1 cellular context compared by ENCODE assay signal in the genomic region with DNA sequence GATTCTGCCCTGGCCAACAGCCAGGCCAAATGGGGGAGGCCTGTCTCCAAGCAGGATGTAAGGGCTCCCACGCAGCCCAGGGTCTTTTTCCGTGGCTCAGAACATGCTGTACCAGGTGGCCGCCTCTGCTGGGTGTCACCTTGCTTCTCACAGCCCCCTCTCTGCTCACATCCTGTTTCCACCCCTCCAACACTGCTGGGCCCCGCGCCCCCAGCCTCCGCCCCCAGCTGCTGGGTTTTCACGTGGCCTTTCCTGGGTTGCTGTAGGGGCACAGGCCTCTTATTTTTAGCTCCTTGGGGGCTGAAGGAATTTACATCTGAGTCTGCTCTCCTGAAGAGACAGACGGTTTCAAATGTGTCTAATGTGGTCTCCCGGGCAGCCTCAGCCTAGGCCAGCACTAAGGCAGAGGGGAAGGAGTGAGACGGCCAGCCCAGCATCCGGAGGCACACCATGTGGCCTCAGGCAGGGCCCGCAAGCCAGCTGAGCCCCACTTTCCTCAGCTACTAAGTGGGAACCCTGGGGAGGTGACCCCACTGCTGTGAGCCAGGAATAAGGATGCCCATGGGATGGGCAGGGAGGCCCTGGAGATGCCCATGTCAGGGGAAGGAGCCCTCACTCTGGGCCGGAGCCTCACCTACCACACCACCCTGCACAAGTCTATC.
TF ChIP-seq lines count a peak whose summit lies in the region.

No MANE protein-coding gene starts in this region.

TF ChIP-seq in GM12878, 131 proteins besides CTCF, POLR2A, EP300 and RAD21 (continued from another document and continues in another):
- TF ChIP-seq, protein P1, sequence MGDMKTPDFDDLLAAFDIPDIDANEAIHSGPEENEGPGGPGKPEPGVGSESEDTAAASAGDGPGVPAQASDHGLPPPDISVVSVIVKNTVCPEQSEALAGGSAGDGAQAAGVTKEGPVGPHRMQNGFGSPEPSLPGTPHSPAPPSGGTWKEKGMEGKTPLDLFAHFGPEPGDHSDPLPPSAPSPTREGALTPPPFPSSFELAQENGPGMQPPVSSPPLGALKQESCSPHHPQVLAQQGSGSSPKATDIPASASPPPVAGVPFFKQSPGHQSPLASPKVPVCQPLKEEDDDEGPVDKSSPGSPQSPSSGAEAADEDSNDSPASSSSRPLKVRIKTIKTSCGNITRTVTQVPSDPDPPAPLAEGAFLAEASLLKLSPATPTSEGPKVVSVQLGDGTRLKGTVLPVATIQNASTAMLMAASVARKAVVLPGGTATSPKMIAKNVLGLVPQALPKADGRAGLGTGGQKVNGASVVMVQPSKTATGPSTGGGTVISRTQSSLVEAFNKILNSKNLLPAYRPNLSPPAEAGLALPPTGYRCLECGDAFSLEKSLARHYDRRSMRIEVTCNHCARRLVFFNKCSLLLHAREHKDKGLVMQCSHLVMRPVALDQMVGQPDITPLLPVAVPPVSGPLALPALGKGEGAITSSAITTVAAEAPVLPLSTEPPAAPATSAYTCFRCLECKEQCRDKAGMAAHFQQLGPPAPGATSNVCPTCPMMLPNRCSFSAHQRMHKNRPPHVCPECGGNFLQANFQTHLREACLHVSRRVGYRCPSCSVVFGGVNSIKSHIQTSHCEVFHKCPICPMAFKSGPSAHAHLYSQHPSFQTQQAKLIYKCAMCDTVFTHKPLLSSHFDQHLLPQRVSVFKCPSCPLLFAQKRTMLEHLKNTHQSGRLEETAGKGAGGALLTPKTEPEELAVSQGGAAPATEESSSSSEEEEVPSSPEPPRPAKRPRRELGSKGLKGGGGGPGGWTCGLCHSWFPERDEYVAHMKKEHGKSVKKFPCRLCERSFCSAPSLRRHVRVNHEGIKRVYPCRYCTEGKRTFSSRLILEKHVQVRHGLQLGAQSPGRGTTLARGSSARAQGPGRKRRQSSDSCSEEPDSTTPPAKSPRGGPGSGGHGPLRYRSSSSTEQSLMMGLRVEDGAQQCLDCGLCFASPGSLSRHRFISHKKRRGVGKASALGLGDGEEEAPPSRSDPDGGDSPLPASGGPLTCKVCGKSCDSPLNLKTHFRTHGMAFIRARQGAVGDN (IDR thresholded peaks at IDR 0.05): peak; percentile 92
- TF ChIP-seq CBX5 (IDR thresholded peaks at IDR 0.05; ENCODE audit: low read depth) (no peak), RFX5 (IDR thresholded peaks at IDR 0.05; ENCODE audit: low read depth, low read length) (0 out of 2 replicates have a peak, but pooled peaks have one; percentile 43), CREB1 (IDR thresholded peaks at IDR 0.05; ENCODE audit: low read depth) (no peak), ZNF274 (IDR thresholded peaks at IDR 0.05; ENCODE audit: insufficient read depth, insufficient read length) (no peak), TBL1XR1 (IDR thresholded peaks at IDR 0.05; ENCODE audit: low read depth, low read length) (peak; percentile 98), MXI1 (IDR thresholded peaks at IDR 0.05; ENCODE audit: low read depth, low read length) (peak; percentile 63; the same call in 1 of the 2 replicates), CHD2 (IDR thresholded peaks at IDR 0.05; ENCODE audit: borderline replicate concordance, low read depth, low read length) (peak; percentile 86), MEF2B (IDR thresholded peaks at IDR 0.05; ENCODE audit: partially characterized antibody, poor library complexity, severe bottlenecking) (peak; percentile 95), TCF3 (IDR thresholded peaks at IDR 0.05; ENCODE audit: borderline replicate concordance, insufficient read depth, low read depth, low read length) (peak; percentile 99), PML (IDR thresholded peaks at IDR 0.05; ENCODE audit: low read length) (no peak), KDM1A (IDR thresholded peaks at IDR 0.05; ENCODE audit: borderline replicate concordance) (no peak), KAT2A (conservative IDR thresholded peaks at IDR 0.05; ENCODE audit: control insufficient read depth, low read depth, low read length) (no peak), NFXL1 (IDR thresholded peaks at IDR 0.05; ENCODE audit: borderline replicate concordance) (no peak), CBFB (IDR thresholded peaks at IDR 0.05; ENCODE audit: low read depth) (peak; percentile 56; the same call in 1 of the 2 replicates), NBN (IDR thresholded peaks at IDR 0.05) (peak; percentile 95), ZNF24 (IDR thresholded peaks at IDR 0.05) (0 out of 2 replicates have a peak, but pooled peaks have one; percentile 4), JUND (IDR thresholded peaks at IDR 0.05; ENCODE audit: low read depth, low read length) (no peak), ATF7 (IDR thresholded peaks at IDR 0.05; ENCODE audit: low read depth) (peak; percentile 87), HDGF (IDR thresholded peaks at IDR 0.05) (no peak; the same call in 1 of the 2 replicates), YY1 (IDR thresholded peaks at IDR 0.05; ENCODE audit: low read depth, low read length) (peak; percentile 41; the same call in 1 of the 2 replicates), HDAC6 (IDR thresholded peaks at IDR 0.05; ENCODE audit: unreplicated experiment) (no peak), SMAD1 (IDR thresholded peaks at IDR 0.05; ENCODE audit: low read depth, partially characterized antibody) (peak; percentile 86), NFIC (IDR thresholded peaks at IDR 0.05; ENCODE audit: low read depth, low read length) (no peak), RUNX3 (IDR thresholded peaks at IDR 0.05; ENCODE audit: low read length) (no peak), EGR1 (IDR thresholded peaks at IDR 0.05; ENCODE audit: borderline replicate concordance in 1 of 2, low read depth in 2 of 2, low read length in 2 of 2) (peak in 1 of 2 experiments; percentile 98; a peak in 2 of 3 replicates), NR2F1 (conservative IDR thresholded peaks at IDR 0.05) (peak; percentile 85)
- TF ChIP-seq, protein P2, sequence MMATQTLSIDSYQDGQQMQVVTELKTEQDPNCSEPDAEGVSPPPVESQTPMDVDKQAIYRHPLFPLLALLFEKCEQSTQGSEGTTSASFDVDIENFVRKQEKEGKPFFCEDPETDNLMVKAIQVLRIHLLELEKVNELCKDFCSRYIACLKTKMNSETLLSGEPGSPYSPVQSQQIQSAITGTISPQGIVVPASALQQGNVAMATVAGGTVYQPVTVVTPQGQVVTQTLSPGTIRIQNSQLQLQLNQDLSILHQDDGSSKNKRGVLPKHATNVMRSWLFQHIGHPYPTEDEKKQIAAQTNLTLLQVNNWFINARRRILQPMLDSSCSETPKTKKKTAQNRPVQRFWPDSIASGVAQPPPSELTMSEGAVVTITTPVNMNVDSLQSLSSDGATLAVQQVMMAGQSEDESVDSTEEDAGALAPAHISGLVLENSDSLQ (IDR thresholded peaks at IDR 0.05): peak; percentile 43; the same call in 1 of the 2 replicates
- TF ChIP-seq, protein P3, sequence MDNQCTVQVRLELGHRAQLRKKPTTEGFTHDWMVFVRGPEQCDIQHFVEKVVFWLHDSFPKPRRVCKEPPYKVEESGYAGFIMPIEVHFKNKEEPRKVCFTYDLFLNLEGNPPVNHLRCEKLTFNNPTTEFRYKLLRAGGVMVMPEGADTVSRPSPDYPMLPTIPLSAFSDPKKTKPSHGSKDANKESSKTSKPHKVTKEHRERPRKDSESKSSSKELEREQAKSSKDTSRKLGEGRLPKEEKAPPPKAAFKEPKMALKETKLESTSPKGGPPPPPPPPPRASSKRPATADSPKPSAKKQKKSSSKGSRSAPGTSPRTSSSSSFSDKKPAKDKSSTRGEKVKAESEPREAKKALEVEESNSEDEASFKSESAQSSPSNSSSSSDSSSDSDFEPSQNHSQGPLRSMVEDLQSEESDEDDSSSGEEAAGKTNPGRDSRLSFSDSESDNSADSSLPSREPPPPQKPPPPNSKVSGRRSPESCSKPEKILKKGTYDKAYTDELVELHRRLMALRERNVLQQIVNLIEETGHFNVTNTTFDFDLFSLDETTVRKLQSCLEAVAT (IDR thresholded peaks at IDR 0.05): peak; percentile 92; the same call in 1 of the 2 replicates
- TF ChIP-seq, protein P4, sequence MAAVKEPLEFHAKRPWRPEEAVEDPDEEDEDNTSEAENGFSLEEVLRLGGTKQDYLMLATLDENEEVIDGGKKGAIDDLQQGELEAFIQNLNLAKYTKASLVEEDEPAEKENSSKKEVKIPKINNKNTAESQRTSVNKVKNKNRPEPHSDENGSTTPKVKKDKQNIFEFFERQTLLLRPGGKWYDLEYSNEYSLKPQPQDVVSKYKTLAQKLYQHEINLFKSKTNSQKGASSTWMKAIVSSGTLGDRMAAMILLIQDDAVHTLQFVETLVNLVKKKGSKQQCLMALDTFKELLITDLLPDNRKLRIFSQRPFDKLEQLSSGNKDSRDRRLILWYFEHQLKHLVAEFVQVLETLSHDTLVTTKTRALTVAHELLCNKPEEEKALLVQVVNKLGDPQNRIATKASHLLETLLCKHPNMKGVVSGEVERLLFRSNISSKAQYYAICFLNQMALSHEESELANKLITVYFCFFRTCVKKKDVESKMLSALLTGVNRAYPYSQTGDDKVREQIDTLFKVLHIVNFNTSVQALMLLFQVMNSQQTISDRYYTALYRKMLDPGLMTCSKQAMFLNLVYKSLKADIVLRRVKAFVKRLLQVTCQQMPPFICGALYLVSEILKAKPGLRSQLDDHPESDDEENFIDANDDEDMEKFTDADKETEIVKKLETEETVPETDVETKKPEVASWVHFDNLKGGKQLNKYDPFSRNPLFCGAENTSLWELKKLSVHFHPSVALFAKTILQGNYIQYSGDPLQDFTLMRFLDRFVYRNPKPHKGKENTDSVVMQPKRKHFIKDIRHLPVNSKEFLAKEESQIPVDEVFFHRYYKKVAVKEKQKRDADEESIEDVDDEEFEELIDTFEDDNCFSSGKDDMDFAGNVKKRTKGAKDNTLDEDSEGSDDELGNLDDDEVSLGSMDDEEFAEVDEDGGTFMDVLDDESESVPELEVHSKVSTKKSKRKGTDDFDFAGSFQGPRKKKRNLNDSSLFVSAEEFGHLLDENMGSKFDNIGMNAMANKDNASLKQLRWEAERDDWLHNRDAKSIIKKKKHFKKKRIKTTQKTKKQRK (IDR thresholded peaks at IDR 0.05; ENCODE audit: low read depth, low read length): no peak
- TF ChIP-seq, protein P5, sequence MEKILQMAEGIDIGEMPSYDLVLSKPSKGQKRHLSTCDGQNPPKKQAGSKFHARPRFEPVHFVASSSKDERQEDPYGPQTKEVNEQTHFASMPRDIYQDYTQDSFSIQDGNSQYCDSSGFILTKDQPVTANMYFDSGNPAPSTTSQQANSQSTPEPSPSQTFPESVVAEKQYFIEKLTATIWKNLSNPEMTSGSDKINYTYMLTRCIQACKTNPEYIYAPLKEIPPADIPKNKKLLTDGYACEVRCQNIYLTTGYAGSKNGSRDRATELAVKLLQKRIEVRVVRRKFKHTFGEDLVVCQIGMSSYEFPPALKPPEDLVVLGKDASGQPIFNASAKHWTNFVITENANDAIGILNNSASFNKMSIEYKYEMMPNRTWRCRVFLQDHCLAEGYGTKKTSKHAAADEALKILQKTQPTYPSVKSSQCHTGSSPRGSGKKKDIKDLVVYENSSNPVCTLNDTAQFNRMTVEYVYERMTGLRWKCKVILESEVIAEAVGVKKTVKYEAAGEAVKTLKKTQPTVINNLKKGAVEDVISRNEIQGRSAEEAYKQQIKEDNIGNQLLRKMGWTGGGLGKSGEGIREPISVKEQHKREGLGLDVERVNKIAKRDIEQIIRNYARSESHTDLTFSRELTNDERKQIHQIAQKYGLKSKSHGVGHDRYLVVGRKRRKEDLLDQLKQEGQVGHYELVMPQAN (conservative IDR thresholded peaks at IDR 0.05): 0 out of 2 replicates have a peak, but pooled peaks have one; percentile 28
- TF ChIP-seq, protein P6, sequence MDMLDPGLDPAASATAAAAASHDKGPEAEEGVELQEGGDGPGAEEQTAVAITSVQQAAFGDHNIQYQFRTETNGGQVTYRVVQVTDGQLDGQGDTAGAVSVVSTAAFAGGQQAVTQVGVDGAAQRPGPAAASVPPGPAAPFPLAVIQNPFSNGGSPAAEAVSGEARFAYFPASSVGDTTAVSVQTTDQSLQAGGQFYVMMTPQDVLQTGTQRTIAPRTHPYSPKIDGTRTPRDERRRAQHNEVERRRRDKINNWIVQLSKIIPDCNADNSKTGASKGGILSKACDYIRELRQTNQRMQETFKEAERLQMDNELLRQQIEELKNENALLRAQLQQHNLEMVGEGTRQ (IDR thresholded peaks at IDR 0.05; ENCODE audit: borderline replicate concordance, low read depth, low read length): no peak; the same call in 1 of the 2 replicates
- TF ChIP-seq, protein P7, sequence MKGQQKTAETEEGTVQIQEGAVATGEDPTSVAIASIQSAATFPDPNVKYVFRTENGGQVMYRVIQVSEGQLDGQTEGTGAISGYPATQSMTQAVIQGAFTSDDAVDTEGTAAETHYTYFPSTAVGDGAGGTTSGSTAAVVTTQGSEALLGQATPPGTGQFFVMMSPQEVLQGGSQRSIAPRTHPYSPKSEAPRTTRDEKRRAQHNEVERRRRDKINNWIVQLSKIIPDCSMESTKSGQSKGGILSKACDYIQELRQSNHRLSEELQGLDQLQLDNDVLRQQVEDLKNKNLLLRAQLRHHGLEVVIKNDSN (IDR thresholded peaks at IDR 0.05; ENCODE audit: borderline replicate concordance, extremely low read length, insufficient read depth, low read depth, low read length): no peak
- TF ChIP-seq, protein P8, sequence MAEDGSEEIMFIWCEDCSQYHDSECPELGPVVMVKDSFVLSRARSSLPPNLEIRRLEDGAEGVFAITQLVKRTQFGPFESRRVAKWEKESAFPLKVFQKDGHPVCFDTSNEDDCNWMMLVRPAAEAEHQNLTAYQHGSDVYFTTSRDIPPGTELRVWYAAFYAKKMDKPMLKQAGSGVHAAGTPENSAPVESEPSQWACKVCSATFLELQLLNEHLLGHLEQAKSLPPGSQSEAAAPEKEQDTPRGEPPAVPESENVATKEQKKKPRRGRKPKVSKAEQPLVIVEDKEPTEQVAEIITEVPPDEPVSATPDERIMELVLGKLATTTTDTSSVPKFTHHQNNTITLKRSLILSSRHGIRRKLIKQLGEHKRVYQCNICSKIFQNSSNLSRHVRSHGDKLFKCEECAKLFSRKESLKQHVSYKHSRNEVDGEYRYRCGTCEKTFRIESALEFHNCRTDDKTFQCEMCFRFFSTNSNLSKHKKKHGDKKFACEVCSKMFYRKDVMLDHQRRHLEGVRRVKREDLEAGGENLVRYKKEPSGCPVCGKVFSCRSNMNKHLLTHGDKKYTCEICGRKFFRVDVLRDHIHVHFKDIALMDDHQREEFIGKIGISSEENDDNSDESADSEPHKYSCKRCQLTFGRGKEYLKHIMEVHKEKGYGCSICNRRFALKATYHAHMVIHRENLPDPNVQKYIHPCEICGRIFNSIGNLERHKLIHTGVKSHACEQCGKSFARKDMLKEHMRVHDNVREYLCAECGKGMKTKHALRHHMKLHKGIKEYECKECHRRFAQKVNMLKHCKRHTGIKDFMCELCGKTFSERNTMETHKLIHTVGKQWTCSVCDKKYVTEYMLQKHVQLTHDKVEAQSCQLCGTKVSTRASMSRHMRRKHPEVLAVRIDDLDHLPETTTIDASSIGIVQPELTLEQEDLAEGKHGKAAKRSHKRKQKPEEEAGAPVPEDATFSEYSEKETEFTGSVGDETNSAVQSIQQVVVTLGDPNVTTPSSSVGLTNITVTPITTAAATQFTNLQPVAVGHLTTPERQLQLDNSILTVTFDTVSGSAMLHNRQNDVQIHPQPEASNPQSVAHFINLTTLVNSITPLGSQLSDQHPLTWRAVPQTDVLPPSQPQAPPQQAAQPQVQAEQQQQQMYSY (CRISPR knock-in tag; IDR thresholded peaks at IDR 0.05): no peak
- TF ChIP-seq, protein P9, sequence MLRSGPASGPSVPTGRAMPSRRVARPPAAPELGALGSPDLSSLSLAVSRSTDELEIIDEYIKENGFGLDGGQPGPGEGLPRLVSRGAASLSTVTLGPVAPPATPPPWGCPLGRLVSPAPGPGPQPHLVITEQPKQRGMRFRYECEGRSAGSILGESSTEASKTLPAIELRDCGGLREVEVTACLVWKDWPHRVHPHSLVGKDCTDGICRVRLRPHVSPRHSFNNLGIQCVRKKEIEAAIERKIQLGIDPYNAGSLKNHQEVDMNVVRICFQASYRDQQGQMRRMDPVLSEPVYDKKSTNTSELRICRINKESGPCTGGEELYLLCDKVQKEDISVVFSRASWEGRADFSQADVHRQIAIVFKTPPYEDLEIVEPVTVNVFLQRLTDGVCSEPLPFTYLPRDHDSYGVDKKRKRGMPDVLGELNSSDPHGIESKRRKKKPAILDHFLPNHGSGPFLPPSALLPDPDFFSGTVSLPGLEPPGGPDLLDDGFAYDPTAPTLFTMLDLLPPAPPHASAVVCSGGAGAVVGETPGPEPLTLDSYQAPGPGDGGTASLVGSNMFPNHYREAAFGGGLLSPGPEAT (IDR thresholded peaks at IDR 0.05; ENCODE audit: low read depth): peak; percentile 71
